Comparison of ENCODE assay signal across 8 cellular contexts in genomic region chr6:33768644-33769120, GRCh38. TPM values are rescaled to one million over a fixed set of nuclear protein-coding genes. Genes with fewer than 3 reads are reported as not detected.
DNase-seq lines count a peak whose midpoint lies in the region; ATAC-seq and TF ChIP-seq lines count a peak whose summit lies in the region.

No MANE protein-coding gene starts in this region.

- POLR2A ChIA-PET in CD4-positive, alpha-beta memory T cell (lab: Charles Lee; ENCODE audit: partially characterized antibody), result interaction anchor here (0.6 to 1.2 kb wide), 2 partner anchors 19 to 269 kb away, joined by 3 to 4 read pairs; no protein-coding TSS in a partner anchor
- POLR2A ChIA-PET in HCT116 (lab: Charles Lee), result no interaction called here

- peaks cover 10 to 15% (median 13%) of the 10 kb centered on the region in 4 donors for H3K4me1 Mint-ChIP-seq in CD4-positive, alpha-beta memory T cell
- H3K4me1 Mint-ChIP-seq in activated CD8-positive, alpha-beta memory T cell treated with anti-CD3 and anti-CD28 coated beads, Interleukin-2, amount 10 ng/mL, durations not matched to agents 7 days and 5 days, result peaks cover 10% of the 10 kb centered on the region

- BruUV-seq in HCT116 (replicated peaks; lab: Mats Ljungman, UMichigan), result no TSS peak

- no peak overlapping the region for H3K4me3 Mint-ChIP-seq in CD4-positive, alpha-beta memory T cell
- no peak overlapping the region for H3K4me3 Mint-ChIP-seq in activated CD8-positive, alpha-beta memory T cell treated with anti-CD3 and anti-CD28 coated beads, Interleukin-2, amount 10 ng/mL, durations not matched to agents 7 days and 5 days

- RAD21 ChIA-PET in HCT116 (lab: Charles Lee; ENCODE audit: low non-redundant PET in 1 of 2, low total read pairs in 2 of 2, uncharacterized antibody in 2 of 2, unreplicated experiment in 2 of 2), result interaction anchor here in 1 of 2 experiments (1.0 kb wide), 1 partner anchor 259 kb away, joined by 3 read pairs; no protein-coding TSS in a partner anchor

- H3K27me3 Mint-ChIP-seq in CD4-positive, alpha-beta memory T cell, result peaks cover 2 to 4% of the 10 kb centered on the region in 2 donors
- H3K27me3 Mint-ChIP-seq in activated CD8-positive, alpha-beta memory T cell treated with anti-CD3 and anti-CD28 coated beads, Interleukin-2, amount 10 ng/mL, durations not matched to agents 7 days and 5 days, result peaks cover 10% of the 10 kb centered on the region

- H3K4me1 ChIP-seq in CD4-positive, alpha-beta memory T cell (ENCODE audit: insufficient read depth, low read length), result peaks cover 6% of the 10 kb centered on the region
- H3K4me1 ChIP-seq in HCT116 (ENCODE audit: control insufficient read depth in 1 of 2, insufficient read depth in 2 of 2, low read length in 2 of 2) (peaks cover 12 to 27% of the 10 kb centered on the region in 2 experiments), NT2/D1 (ENCODE audit: insufficient read depth, insufficient read length) (peaks cover 23% of the 10 kb centered on the region)

- H4K20me1 ChIP-seq in HCT116 (ENCODE audit: insufficient read depth), result no peaks in the 10 kb centered on the region

- DNase-seq in CD4-positive, alpha-beta memory T cell, result peak; percentile 55 to 73 (median 63)
- DNase-seq in HCT116 (ENCODE audit: low read depth, low spot score) (peak; percentile 48), NT2/D1 (ENCODE audit: low read depth, low spot score) (no peak), epithelial cell of esophagus (ENCODE audit: low read depth) (peak; percentile 75), myocyte (ENCODE audit: low read depth) (peak; percentile 87)
- DNase-seq in activated CD8-positive, alpha-beta memory T cell treated with anti-CD3 and anti-CD28 coated beads, Interleukin-2, amount 10 ng/mL, durations not matched to agents 7 days and 5 days, result peak; percentile 86
- peak; percentile 55 for DNase-seq in stimulated activated CD8-positive, alpha-beta memory T cell treated with anti-CD3 and anti-CD28 coated beads, Interleukin-7, amount 100 ng/mL, for 24 hours (ENCODE audit: low read depth)

- no peaks in the 10 kb centered on the region for H3K9me2 ChIP-seq in HCT116 (ENCODE audit: insufficient read depth)

- H3K36me3 Mint-ChIP-seq in CD4-positive, alpha-beta memory T cell, result peaks cover 0 to 15% of the 10 kb centered on the region in 2 donors
- peaks cover 8% of the 10 kb centered on the region for H3K36me3 Mint-ChIP-seq in activated CD8-positive, alpha-beta memory T cell treated with anti-CD3 and anti-CD28 coated beads, Interleukin-2, amount 10 ng/mL, durations not matched to agents 7 days and 5 days

- TF ChIP-seq POLR2A in HCT116 (IDR thresholded peaks at IDR 0.05; ENCODE audit: borderline replicate concordance, extremely low read depth, insufficient read depth, insufficient read length), result no peak

- no peaks in the 10 kb centered on the region for H3K27me3 ChIP-seq in CD4-positive, alpha-beta memory T cell (ENCODE audit: insufficient read depth, low read length)
- no peaks in the 10 kb centered on the region for H3K27me3 ChIP-seq in HCT116 (ENCODE audit: insufficient read depth, low read length)
- no peaks in the 10 kb centered on the region for H3K27me3 ChIP-seq in NT2/D1 (ENCODE audit: insufficient read depth, insufficient read length)

- peak; percentile 87 for ATAC-seq in HCT116
- peak; percentile 76 for ATAC-seq in activated CD8-positive, alpha-beta memory T cell treated with anti-CD3 and anti-CD28 coated beads, Interleukin-2, amount 10 ng/mL, durations not matched to agents 7 days and 5 days
- no peak for ATAC-seq in GM19463 (IDR thresholded peaks at IDR 0.05; ENCODE audit: unreplicated experiment)

- no peaks in the 10 kb centered on the region for H3K79me2 ChIP-seq in HCT116 (ENCODE audit: insufficient read depth, low read length)

- H3K4me2 ChIP-seq in HCT116 (ENCODE audit: low read length), result peak overlapping the region; percentile 31

- CTCF ChIA-PET in CD4-positive, alpha-beta memory T cell (lab: Charles Lee; ENCODE audit: partially characterized antibody), result interaction anchor here (0.8 to 10.1 kb wide), 12 partner anchors 10 to 386 kb away, joined by 3 to 225 read pairs (median 6); partner anchors contain the start of gene LEMD2
- CTCF ChIA-PET in HCT116 (lab: Charles Lee), result interaction anchor here (0.6 to 3.8 kb wide), 5 partner anchors 9 to 390 kb away, joined by 3 to 67 read pairs (median 4); no protein-coding TSS in a partner anchor
- CTCF ChIA-PET in activated CD8-positive, alpha-beta memory T cell treated with anti-CD3 and anti-CD28 coated beads, Interleukin-2, amount 10 ng/mL, durations not matched to agents 7 days and 5 days (lab: Charles Lee), result interaction anchor here (0.9 to 10.1 kb wide), 15 partner anchors 8 to 394 kb away, joined by 3 to 192 read pairs (median 6); partner anchors contain the start of gene UQCC2

- peaks cover 0 to 5% (median 0%) of the 10 kb centered on the region in 8 donors for H3K9me3 Mint-ChIP-seq in CD4-positive, alpha-beta memory T cell
- no peaks in the 10 kb centered on the region for H3K9me3 Mint-ChIP-seq in activated CD8-positive, alpha-beta memory T cell treated with anti-CD3 and anti-CD28 coated beads, Interleukin-2, amount 10 ng/mL, durations not matched to agents 7 days and 5 days (ENCODE audit: low read depth)

- peak; percentile 78 to 94 (median 89) for TF ChIP-seq CTCF in HCT116 (IDR thresholded peaks at IDR 0.05 in 2 of 3, conservative IDR thresholded peaks at IDR 0.05 in 1 of 3; ENCODE audit: borderline replicate concordance in 1 of 3, insufficient read depth in 1 of 3, low read depth in 2 of 3, low read length in 2 of 3)
- TF ChIP-seq CTCF in epithelial cell of esophagus (IDR thresholded peaks at IDR 0.05; ENCODE audit: insufficient read depth, low read depth, low read length, missing control alignments), result peak; percentile 92

- H3K27ac ChIP-seq in CD4-positive, alpha-beta memory T cell (ENCODE audit: low read depth, low read length), result no peak overlapping the region
- no peak overlapping the region; the same call in 1 of the 2 replicates for H3K27ac ChIP-seq in HCT116 (ENCODE audit: low read depth, low read length)

- no peak overlapping the region; the same call in 1 of the 2 replicates for H3K9ac ChIP-seq in HCT116 (ENCODE audit: low read length)
- peak overlapping the region; percentile 56 for H3K9ac ChIP-seq in NT2/D1 (ENCODE audit: insufficient read length, low read depth)

- H3K4me3 ChIP-seq in CD4-positive, alpha-beta memory T cell (ENCODE audit: low read length in 2 of 2), result no peak overlapping the region
- H3K4me3 ChIP-seq in HCT116 (replicated peaks in 1 of 2; ENCODE audit: low read depth in 1 of 2, low read length in 2 of 2) (no peak overlapping the region), NT2/D1 (ENCODE audit: insufficient read length, low read depth) (no peak overlapping the region), epithelial cell of esophagus (ENCODE audit: low read length) (no peak overlapping the region)

- intact Hi-C loops in CD4-positive, alpha-beta memory T cell (cut with micrococcal nuclease), result loop anchor here (1.0 kb wide), 1 partner anchor 386 kb away; no protein-coding TSS in a partner anchor
- intact Hi-C loops in HCT116 (cut with micrococcal nuclease), result loop anchor here (1.0 kb wide), 1 partner anchor 259 kb away; no protein-coding TSS in a partner anchor

- peak overlapping the region; percentile 53 for H2AFZ ChIP-seq in HCT116 (ENCODE audit: low read depth, low read length, poor library complexity, severe bottlenecking)

- H3K36me3 ChIP-seq in CD4-positive, alpha-beta memory T cell (ENCODE audit: insufficient read depth, low read length), result peaks cover 15% of the 10 kb centered on the region
- no peaks in the 10 kb centered on the region; a peak in 1 of 4 replicates for H3K36me3 ChIP-seq in HCT116 (ENCODE audit: control insufficient read depth in 1 of 2, insufficient read depth in 2 of 2, low read length in 2 of 2)
- peaks cover 18% of the 10 kb centered on the region for H3K36me3 ChIP-seq in NT2/D1 (ENCODE audit: insufficient read depth, insufficient read length, low read length)

- H3K27ac Mint-ChIP-seq in CD4-positive, alpha-beta memory T cell, result no peak overlapping the region
- H3K27ac Mint-ChIP-seq in activated CD8-positive, alpha-beta memory T cell treated with anti-CD3 and anti-CD28 coated beads, Interleukin-2, amount 10 ng/mL, durations not matched to agents 7 days and 5 days, result no peak overlapping the region

- peak; percentile 78 for TF ChIP-seq RAD21 in HCT116 (IDR thresholded peaks at IDR 0.05; ENCODE audit: low read depth)

- no peaks in the 10 kb centered on the region for H3K9me3 ChIP-seq in CD4-positive, alpha-beta memory T cell (ENCODE audit: control insufficient read depth in 1 of 2, low read length in 2 of 2)
- H3K9me3 ChIP-seq in HCT116 (ENCODE audit: control insufficient read depth in 1 of 2, insufficient read depth in 1 of 2, low read depth in 1 of 2, low read length in 2 of 2), result no peaks in the 10 kb centered on the region
- no peaks in the 10 kb centered on the region for H3K9me3 ChIP-seq in NT2/D1 (ENCODE audit: insufficient read depth, low read length)

RNA-seq across cellular contexts. Expression of gene LEMD2, which starts 20.2 kb away (rescaled TPM):
- 100 to 1,000 TPM; 115 to 126 TPM for total RNA-seq in CD4-positive, alpha-beta memory T cell
- polyA plus RNA-seq in CD4-positive, alpha-beta memory T cell, result 10 to 100 TPM; 13.5 to 44.6 TPM
- total RNA-seq in HCT116 (2021; ENCODE audit: unreplicated experiment) (43.9 TPM), myocyte (51.9 and 53.8 TPM in 2 replicates)
- polyA plus RNA-seq in HCT116 (2012), result 27.4 and 28.0 TPM in 2 replicates
- 10 to 100 TPM; 64.9 to 80.3 TPM for total RNA-seq in activated CD8-positive, alpha-beta memory T cell treated with anti-CD3 and anti-CD28 coated beads, Interleukin-2, amount 10 ng/mL, durations not matched to agents 7 days and 5 days
- 57.6 TPM for polyA plus RNA-seq in myocyte (2012)

RNA-seq across cellular contexts. Expression of gene IP6K3, which starts 22.0 kb away (rescaled TPM):
- not detected for total RNA-seq in CD4-positive, alpha-beta memory T cell
- not detected for polyA plus RNA-seq in CD4-positive, alpha-beta memory T cell
- total RNA-seq in HCT116 (2021; ENCODE audit: unreplicated experiment) (not detected), myocyte (70.3 and 72.6 TPM in 2 replicates)
- polyA plus RNA-seq in HCT116 (2012), result 0.02 TPM in 1 of 2 replicates, not detected in the other
- not detected for total RNA-seq in activated CD8-positive, alpha-beta memory T cell treated with anti-CD3 and anti-CD28 coated beads, Interleukin-2, amount 10 ng/mL, durations not matched to agents 7 days and 5 days
- 40.7 TPM for polyA plus RNA-seq in myocyte (2012)

RNA-seq across cellular contexts. Expression of gene MLN, which starts 35.1 kb away (rescaled TPM):
- total RNA-seq in CD4-positive, alpha-beta memory T cell, result not detected
- polyA plus RNA-seq in CD4-positive, alpha-beta memory T cell, result not detected
- total RNA-seq in HCT116 (2021; ENCODE audit: unreplicated experiment), result not detected
- not detected in 2 replicates for polyA plus RNA-seq in HCT116 (2012)
- not detected for total RNA-seq in activated CD8-positive, alpha-beta memory T cell treated with anti-CD3 and anti-CD28 coated beads, Interleukin-2, amount 10 ng/mL, durations not matched to agents 7 days and 5 days
- total RNA-seq in myocyte, result not detected in 2 replicates
- polyA plus RNA-seq in myocyte (2012), result not detected

RNA-seq across cellular contexts. Expression of gene UQCC2, which starts 57.2 kb away (rescaled TPM):
- 10 to 100 TPM; 22.8 to 24.8 TPM for total RNA-seq in CD4-positive, alpha-beta memory T cell
- 10 to 100 TPM; 44.4 to 57.9 TPM for polyA plus RNA-seq in CD4-positive, alpha-beta memory T cell
- total RNA-seq in HCT116 (2021; ENCODE audit: unreplicated experiment) (95.1 TPM), myocyte (47.2 and 73.0 TPM in 2 replicates)
- polyA plus RNA-seq in HCT116 (2012), result 128 and 169 TPM in 2 replicates
- 100 to 1,000 TPM in 1 of 2 experiments, 10 to 100 TPM in 1; 94.8 to 108 TPM for total RNA-seq in activated CD8-positive, alpha-beta memory T cell treated with anti-CD3 and anti-CD28 coated beads, Interleukin-2, amount 10 ng/mL, durations not matched to agents 7 days and 5 days
- polyA plus RNA-seq in myocyte (2012), result 165 TPM

Comparison
In these comparisons a context has a peak if more than half of its experiments do, and no peak if none do; other contexts are left out.
1. RNA of gene IP6K3, which starts 22.0 kb away (total RNA-seq): 70.3 to 72.6 TPM in myocyte; not detected in CD4-positive, alpha-beta memory T cell, not detected in HCT116 (single experiment) and not detected in activated CD8-positive, alpha-beta memory T cell treated with anti-CD3 and anti-CD28 coated beads, Interleukin-2, amount 10 ng/mL, durations not matched to agents 7 days and 5 days; every median in the first group is over 10 times any median in the second.